Comparison of ENCODE assay signal across 8 cellular contexts in genomic region chr20:34877002-34877264, GRCh38. TPM values are rescaled to one million over a fixed set of nuclear protein-coding genes. Genes with fewer than 3 reads are reported as not detected.
DNase-seq lines count a peak whose midpoint lies in the region; ATAC-seq, FAIRE-seq and TF ChIP-seq lines count a peak whose summit lies in the region.

No MANE protein-coding gene starts in this region.

- in situ Hi-C loops in IMR-90 (cut with MboI; ENCODE audit: low sequenced_read_pairs), result no loop called here

- TF ChIP-seq POLR2A in A549 (IDR thresholded peaks at IDR 0.05; ENCODE audit: low read length), result no peak
- no peak for TF ChIP-seq POLR2A in IMR-90 (IDR thresholded peaks at IDR 0.05; ENCODE audit: low read depth, low read length)

- H3K4me1 ChIP-seq in A549 (peaks cover 24% of the 10 kb centered on the region), IMR-90 (ENCODE audit: control insufficient read depth, insufficient read depth, low read length) (peaks cover 8% of the 10 kb centered on the region; the same call in 1 of the 2 replicates), mucosa of descending colon (ENCODE audit: low read depth) (peaks cover 36% of the 10 kb centered on the region)

- peak overlapping the region; percentile 33 for H2BK5ac ChIP-seq in IMR-90 (ENCODE audit: low read depth, low read length, poor library complexity, severe bottlenecking)

- H3K14ac ChIP-seq in IMR-90 (replicated peaks; ENCODE audit: low read depth, low read length), result peak overlapping the region; percentile 92

- H3K4ac ChIP-seq in IMR-90 (ENCODE audit: low read depth, low read length), result peak overlapping the region; percentile 75

- 4% methylated on average over 12 of the region's 12 CpGs for WGBS in A549 (ENCODE audit: missing lambda C conversion rate)
- WGBS in IMR-90 (ENCODE audit: extremely low coverage in 2 of 2, insufficient read length in 1 of 2), 2 experiments, result 0% methylated on average over 7 of the region's 12 CpGs; no CpG with 5 or more reads in 1 of the 2 experiments

- POLR2A ChIA-PET in A549 (lab: Yijun Ruan, JAX), result interaction anchor here (0.9 to 2.1 kb wide), 2 partner anchors 30 to 79 kb away, joined by 3 to 19 read pairs; partner anchors contain the start of genes GSS and MYH7B
- POLR2A ChIA-PET in IMR-90 (lab: Charles Lee; ENCODE audit: unreplicated experiment), result interaction anchor here (0.6 kb wide), 1 partner anchor 36 kb away, joined by 8 read pairs; no protein-coding TSS in a partner anchor

- H4K91ac ChIP-seq in IMR-90 (ENCODE audit: insufficient read depth, low read depth, low read length), result peak overlapping the region; percentile 44; the same call in 1 of the 2 replicates

- no peak overlapping the region for H2BK15ac ChIP-seq in IMR-90 (ENCODE audit: low read depth, low read length)

- H3K27ac ChIP-seq in A549, result peak overlapping the region; percentile 75 to 87
- peak overlapping the region; percentile 30 for H3K27ac ChIP-seq in IMR-90 (ENCODE audit: insufficient read depth, low read length)

- H3K18ac ChIP-seq in IMR-90 (ENCODE audit: low read depth, low read length), result peak overlapping the region; percentile 43

- no peak for TF ChIP-seq EP300 in A549 (IDR thresholded peaks at IDR 0.05)

- H3K4me3 ChIP-seq in A549 (peak overlapping the region; percentile 81), IMR-90 (ENCODE audit: insufficient read depth, low read depth, low read length) (peak overlapping the region; percentile 67), cardiac fibroblast (replicated peaks in 1 of 2; ENCODE audit: low read depth in 2 of 2, low read length in 2 of 2) (peak overlapping the region; percentile 61 to 75), mucosa of descending colon (peak overlapping the region; percentile 61)

- no peak for FAIRE-seq in A549 (lab: Jason Lieb, UNC)

- H3K9me1 ChIP-seq in IMR-90 (ENCODE audit: insufficient read depth, low read length), result peaks cover 18% of the 10 kb centered on the region

- H2BK120ac ChIP-seq in IMR-90 (ENCODE audit: low read depth, low read length), result peak overlapping the region; percentile 44; the same call in 1 of the 2 replicates

- H4K5ac ChIP-seq in IMR-90 (ENCODE audit: low read depth, low read length), result no peak overlapping the region

- no peak for TF ChIP-seq CTCF in A549 (IDR thresholded peaks at IDR 0.05)
- no peak for TF ChIP-seq CTCF in IMR-90 (conservative IDR thresholded peaks at IDR 0.05; ENCODE audit: low read depth, low read length)
- TF ChIP-seq CTCF in cardiac fibroblast (IDR thresholded peaks at IDR 0.05; ENCODE audit: low read depth, low read length), result no peak
- TF ChIP-seq CTCF in mucosa of descending colon (IDR thresholded peaks at IDR 0.05), result no peak

- H2BK20ac ChIP-seq in IMR-90 (ENCODE audit: low read depth, low read length), result 0 out of 2 replicates have a peak overlapping the region, but pooled peaks have one; percentile 10

- ATAC-seq in A549 (no peak), IMR-90 (ENCODE audit: low read depth) (no peak), mucosa of descending colon (no peak), HG03095 (IDR thresholded peaks at IDR 0.05; ENCODE audit: unreplicated experiment) (no peak), HG02763 (IDR thresholded peaks at IDR 0.05; ENCODE audit: unreplicated experiment) (no peak)

- H3K9me3 ChIP-seq in A549 (no peaks in the 10 kb centered on the region), IMR-90 (ENCODE audit: control insufficient read depth, insufficient read depth, low read length) (no peaks in the 10 kb centered on the region), mucosa of descending colon (no peaks in the 10 kb centered on the region)

- H3K4me2 ChIP-seq in A549 (peak overlapping the region; percentile 95), IMR-90 (ENCODE audit: low read depth, low read length) (peak overlapping the region; percentile 99)

- DNase-seq in A549 (ENCODE audit: low read depth in 1 of 2, low spot score in 1 of 2) (no peak), IMR-90 (no peak), cardiac fibroblast (ENCODE audit: low read depth in 2 of 2) (no peak), mucosa of descending colon (peak in 1 of 3 donors; percentile 41), putamen (ENCODE audit: low spot score) (no peak)
- DNase-seq in stimulated activated naive CD4-positive, alpha-beta T cell (lab: John Stamatoyannopoulos, UW), result no peak

- TF ChIP-seq RAD21 in A549 (conservative IDR thresholded peaks at IDR 0.05 in 1 of 2, IDR thresholded peaks at IDR 0.05 in 1 of 2), result no peak
- no peak for TF ChIP-seq RAD21 in IMR-90 (IDR thresholded peaks at IDR 0.05; ENCODE audit: low read length)

- dilution Hi-C loops in IMR-90 (cut with HindIII; ENCODE audit: low sequenced_read_pairs, unreplicated experiment), result no loop called here

- peak overlapping the region; percentile 49; the same call in 1 of the 2 replicates for H3K56ac ChIP-seq in IMR-90 (ENCODE audit: extremely low read depth, insufficient read depth, low read length)

- H4K8ac ChIP-seq in IMR-90 (ENCODE audit: low read depth in 2 of 2, low read length in 2 of 2), result peak overlapping the region; percentile 55 to 81; a peak in 3 of 4 replicates

- H4K20me1 ChIP-seq in IMR-90 (ENCODE audit: insufficient read depth, low read length), result peaks cover 3% of the 10 kb centered on the region; the same call in 1 of the 2 replicates

- intact Hi-C loops in IMR-90 (cut with micrococcal nuclease), result loop anchor here (10.0 kb wide), 2 partner anchors 328 to 398 kb away; partner anchors contain the start of gene MMP24OS
- intact Hi-C loops in mucosa of descending colon (cut with DNase I, micrococcal nuclease), result no loop called here

- BruUV-seq in IMR-90 (replicated peaks; lab: Mats Ljungman, UMichigan), result no TSS peak

- peak overlapping the region; percentile 50; the same call in 1 of the 2 replicates for H2AK5ac ChIP-seq in IMR-90 (ENCODE audit: low read depth, low read length)

- peak overlapping the region; percentile 64 for H3K9ac ChIP-seq in IMR-90 (ENCODE audit: low read depth, low read length)

- no peaks in the 10 kb centered on the region for H3K27me3 ChIP-seq in IMR-90 (ENCODE audit: control insufficient read depth, insufficient read depth, low read length)

- H2AFZ ChIP-seq in IMR-90 (replicated peaks; ENCODE audit: low read length, poor library complexity), result peak overlapping the region; percentile 92

- peaks cover 12 to 38% of the 10 kb centered on the region in 2 experiments for H3K79me1 ChIP-seq in IMR-90 (ENCODE audit: low read depth in 1 of 2, low read length in 2 of 2)

- peak overlapping the region; percentile 86; the same call in 1 of the 2 replicates for H3K23ac ChIP-seq in IMR-90 (ENCODE audit: low read depth, low read length)

- CTCF ChIA-PET in A549 (lab: Yijun Ruan, JAX), result interaction anchor here (1.1 to 7.8 kb wide), 8 partner anchors 15 to 214 kb away, joined by 3 to 207 read pairs (median 4); partner anchors contain the start of genes GSS and MYH7B
- CTCF ChIA-PET in IMR-90 (lab: Yijun Ruan, JAX), result no interaction called here

- peak overlapping the region; percentile 95 for H2AK9ac ChIP-seq in IMR-90 (replicated peaks; ENCODE audit: low read depth, low read length, poor library complexity)

- H3K36me3 ChIP-seq in IMR-90 (ENCODE audit: control insufficient read depth, insufficient read depth, low read length) (no peaks in the 10 kb centered on the region), mucosa of descending colon (ENCODE audit: low read depth) (no peaks in the 10 kb centered on the region)

TF ChIP-seq in A549, 52 proteins besides CTCF, POLR2A, EP300 and RAD21 (continues in another document):
- no peak for TF ChIP-seq SREBF2 (IDR thresholded peaks at IDR 0.05)

TF ChIP-seq in IMR-90, 13 proteins besides CTCF, POLR2A, EP300 and RAD21:
- TF ChIP-seq RCOR1 (IDR thresholded peaks at IDR 0.05; ENCODE audit: insufficient replicate concordance, low read length) (no peak), BHLHE40 (IDR thresholded peaks at IDR 0.05; ENCODE audit: low read depth, low read length) (no peak), CHD1 (IDR thresholded peaks at IDR 0.05; ENCODE audit: low read depth, low read length) (no peak), MAZ (IDR thresholded peaks at IDR 0.05; ENCODE audit: borderline replicate concordance, low read depth, low read length) (no peak), MAFK (IDR thresholded peaks at IDR 0.05; ENCODE audit: low read depth, low read length) (no peak)

RNA-seq across cellular contexts. Expression of gene ACSS2, which starts 0.5 kb away (rescaled TPM):
- polyA plus RNA-seq in A549 (2011; rRNA removed), result 21.4 and 22.1 TPM in 2 replicates
- 13.3 and 14.9 TPM in 2 replicates for polyA plus RNA-seq in A549 (2012; cell fraction: cytosol; rRNA removed)
- 24.0 and 27.8 TPM in 2 replicates for polyA plus RNA-seq in A549 (2012; cell fraction: nucleus; rRNA removed)
- 19.1 to 24.1 TPM (median 19.8 TPM) in 3 replicates for polyA plus RNA-seq in A549 (2017; fragmentation: RNase III; extraction: RNeasy Plus Mini Kit Qiagen cat#74134 plus additional on column Dnase treatment)
- 52.7 and 57.9 TPM in 2 replicates for polyA minus RNA-seq in A549 (2011; rRNA and poly(A)+ RNA removed)
- total RNA-seq in IMR-90 (2012; rRNA removed), result 38.9 and 46.4 TPM in 2 replicates
- polyA plus RNA-seq in IMR-90 (2012; rRNA removed), result 26.9 and 27.1 TPM in 2 replicates
- 20.5 and 21.4 TPM in 2 replicates for polyA plus RNA-seq in IMR-90 (2012; cell fraction: cytosol; rRNA removed)
- 67.9 and 79.4 TPM in 2 replicates for polyA plus RNA-seq in IMR-90 (2012; cell fraction: nucleus; rRNA removed; ENCODE audit: low replicate concordance)
- total RNA-seq in mucosa of descending colon, result 100 to 1,000 TPM; 191 to 479 (median 302) TPM

RNA-seq across cellular contexts. Expression of gene GGT7, which starts 4.3 kb away (rescaled TPM):
- 3.5 and 4.2 TPM in 2 replicates for polyA plus RNA-seq in A549 (2011; rRNA removed)
- polyA plus RNA-seq in A549 (2012; cell fraction: cytosol; rRNA removed), result 5.9 and 7.5 TPM in 2 replicates
- polyA plus RNA-seq in A549 (2012; cell fraction: nucleus; rRNA removed), result 40.7 and 50.1 TPM in 2 replicates
- polyA plus RNA-seq in A549 (2017; fragmentation: RNase III; extraction: RNeasy Plus Mini Kit Qiagen cat#74134 plus additional on column Dnase treatment), result 8.6 to 10.6 TPM (median 9.1 TPM) in 3 replicates
- polyA minus RNA-seq in A549 (2011; rRNA and poly(A)+ RNA removed), result 5.2 and 6.2 TPM in 2 replicates
- total RNA-seq in IMR-90 (2012; rRNA removed), result 3.3 and 3.4 TPM in 2 replicates
- polyA plus RNA-seq in IMR-90 (2012; rRNA removed), result 25.9 and 32.8 TPM in 2 replicates
- 13.0 and 25.4 TPM in 2 replicates for polyA plus RNA-seq in IMR-90 (2012; cell fraction: cytosol; rRNA removed)
- 110 and 233 TPM in 2 replicates for polyA plus RNA-seq in IMR-90 (2012; cell fraction: nucleus; rRNA removed; ENCODE audit: low replicate concordance)
- total RNA-seq in mucosa of descending colon, result 10 to 100 TPM; 14.4 to 24.6 (median 20.3) TPM

RNA-seq across cellular contexts. Expression of gene NCOA6, which starts 51.5 kb away (rescaled TPM):
- 18.0 and 22.7 TPM in 2 replicates for polyA plus RNA-seq in A549 (2011; rRNA removed)
- 12.8 and 16.3 TPM in 2 replicates for polyA plus RNA-seq in A549 (2012; cell fraction: cytosol; rRNA removed)
- 12.7 and 13.9 TPM in 2 replicates for polyA plus RNA-seq in A549 (2012; cell fraction: nucleus; rRNA removed)
- polyA plus RNA-seq in A549 (2017; fragmentation: RNase III; extraction: RNeasy Plus Mini Kit Qiagen cat#74134 plus additional on column Dnase treatment), result 14.1 to 15.8 TPM (median 15.3 TPM) in 3 replicates
- 26.7 and 29.9 TPM in 2 replicates for polyA minus RNA-seq in A549 (2011; rRNA and poly(A)+ RNA removed)
- 3.6 and 3.9 TPM in 2 replicates for total RNA-seq in IMR-90 (2012; rRNA removed)
- polyA plus RNA-seq in IMR-90 (2012; rRNA removed), result 13.1 and 14.4 TPM in 2 replicates
- 5.7 and 7.9 TPM in 2 replicates for polyA plus RNA-seq in IMR-90 (2012; cell fraction: cytosol; rRNA removed)
- polyA plus RNA-seq in IMR-90 (2012; cell fraction: nucleus; rRNA removed; ENCODE audit: low replicate concordance), result 15.2 and 22.9 TPM in 2 replicates
- total RNA-seq in mucosa of descending colon, result 10 to 100 TPM; 37.8 to 47.5 (median 44.3) TPM
